ENCODE assay signal across 9 cellular contexts in the genomic region with DNA sequence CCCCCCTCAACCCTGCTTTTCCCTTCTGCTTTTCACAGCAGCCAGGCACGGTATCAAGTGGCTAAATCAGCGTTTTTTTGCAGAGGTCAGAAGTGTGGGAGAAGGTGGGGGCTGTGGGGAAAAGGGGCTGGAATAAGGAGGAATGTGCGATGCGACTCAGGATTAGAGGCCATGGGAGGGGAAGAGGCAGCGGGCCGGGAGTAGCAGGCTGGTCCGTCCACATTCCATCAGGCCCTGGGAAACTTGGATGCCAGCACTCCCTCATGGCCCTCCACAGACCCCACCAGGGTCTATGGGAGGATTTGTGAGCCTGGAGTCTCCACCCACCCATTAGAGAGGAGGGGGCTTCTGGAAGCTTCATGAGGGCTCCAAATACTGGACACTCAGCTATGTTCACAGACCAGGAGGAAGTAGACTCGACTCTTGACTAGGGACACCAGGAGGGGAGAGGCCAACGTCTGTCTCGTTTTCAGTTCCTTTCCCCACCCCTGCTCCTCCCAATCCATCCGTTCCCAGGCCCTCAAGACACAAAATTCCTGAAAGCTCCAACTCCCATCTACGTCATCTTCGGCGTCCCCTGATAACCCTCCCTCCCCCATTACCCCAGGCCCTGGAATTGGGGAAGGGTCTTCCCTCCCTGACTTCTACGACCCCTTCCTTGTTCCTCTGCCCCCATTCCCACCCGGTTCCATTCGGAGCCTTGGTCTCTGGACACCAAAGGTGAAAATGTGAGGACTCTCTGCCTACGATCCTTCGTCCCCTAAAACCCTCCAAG. TPM values are rescaled to one million over a fixed set of nuclear protein-coding genes. Genes with fewer than 3 reads are reported as not detected.
DNase-seq lines count a peak whose midpoint lies in the region; ATAC-seq and TF ChIP-seq lines count a peak whose summit lies in the region.
"Had no signal": no experiment of that assay in that cellular context is flagged by ENCODE, and none has a peak within 500 bp of the region (broad histone marks: within the 10 kb centered on the region; RNA-seq: fewer than 3 reads in every experiment).

No MANE protein-coding gene starts in this region.

- TF ChIP-seq CTCF in HEK293 (tag by site-specific recombination; IDR thresholded peaks at IDR 0.05), result no peak
- TF ChIP-seq CTCF in neural progenitor cell (IDR thresholded peaks at IDR 0.05), result no peak

- peaks cover 17% of the 10 kb centered on the region for H4K20me1 ChIP-seq in neural progenitor cell (ENCODE audit: low read depth)

- peaks cover 32% of the 10 kb centered on the region for H3F3A ChIP-seq in neural progenitor cell (ENCODE audit: low read depth)

- peaks cover 0 to 14% of the 10 kb centered on the region in 2 experiments for H3K9me3 ChIP-seq in CD4-positive, CD25-positive, alpha-beta regulatory T cell (ENCODE audit: control insufficient read depth in 2 of 2, low read length in 2 of 2)
- H3K9me3 ChIP-seq in HEK293 (ENCODE audit: control insufficient read depth, insufficient read depth, low read depth, low read length) (no peaks in the 10 kb centered on the region), neural progenitor cell (ENCODE audit: low read depth) (no peaks in the 10 kb centered on the region)

- POLR2A ChIA-PET in HEK293 (lab: Yijun Ruan, JAX), result interaction anchor here (1.3 to 1.5 kb wide), 2 partner anchors 25 to 51 kb away, joined by 3 to 7 read pairs; no protein-coding TSS in a partner anchor

- H3K4me2 ChIP-seq in neural progenitor cell, result peak overlapping the region; percentile 92

- peaks cover 5% of the 10 kb centered on the region for H3K36me3 Mint-ChIP-seq in CD4-positive, CD25-positive, alpha-beta regulatory T cell
- peaks cover 9% of the 10 kb centered on the region for H3K36me3 Mint-ChIP-seq in neural progenitor cell

- H3K27ac ChIP-seq in CD4-positive, CD25-positive, alpha-beta regulatory T cell (ENCODE audit: insufficient read depth, low read length, poor library complexity, severe bottlenecking), result peak overlapping the region; percentile 63
- H3K27ac ChIP-seq in HEK293 (ENCODE audit: extremely low read depth, low read depth, low read length) (no peak overlapping the region), cingulate gyrus (ENCODE audit: low read depth, low read length) (peak overlapping the region; percentile 99), neural progenitor cell (peak overlapping the region; percentile 94)

- H2AFZ ChIP-seq in neural progenitor cell (replicated peaks), result no peak overlapping the region

- H3K27me3 Mint-ChIP-seq in CD4-positive, CD25-positive, alpha-beta regulatory T cell, result peaks cover 28% of the 10 kb centered on the region
- peaks cover 29% of the 10 kb centered on the region for H3K27me3 Mint-ChIP-seq in neural progenitor cell (ENCODE audit: insufficient read depth, low read depth)

- H3K4me3 Mint-ChIP-seq in CD4-positive, CD25-positive, alpha-beta regulatory T cell, result peak overlapping the region; percentile 75 to 95 (median 82)
- H3K4me3 Mint-ChIP-seq in neural progenitor cell, result peak overlapping the region; percentile 92

- no peak for ATAC-seq in CD4-positive, CD25-positive, alpha-beta regulatory T cell (ENCODE audit: low read depth in 2 of 2)
- no peak for ATAC-seq in GM19463 (IDR thresholded peaks at IDR 0.05; ENCODE audit: unreplicated experiment)

- H3K9ac ChIP-seq in neural progenitor cell, result peak overlapping the region; percentile 59

- H3K9me3 Mint-ChIP-seq in CD4-positive, CD25-positive, alpha-beta regulatory T cell, result peaks cover 0 to 8% (median 4%) of the 10 kb centered on the region in 7 donors
- peaks cover 13% of the 10 kb centered on the region for H3K9me3 Mint-ChIP-seq in neural progenitor cell

- H3K27ac Mint-ChIP-seq in CD4-positive, CD25-positive, alpha-beta regulatory T cell, result no peak overlapping the region
- H3K27ac Mint-ChIP-seq in neural progenitor cell, result peak overlapping the region; percentile 92

- H3K4me1 Mint-ChIP-seq in CD4-positive, CD25-positive, alpha-beta regulatory T cell, result peaks cover 5 to 59% (median 33%) of the 10 kb centered on the region in 4 donors
- H3K4me1 Mint-ChIP-seq in neural progenitor cell, result peaks cover 44% of the 10 kb centered on the region

- no peaks in the 10 kb centered on the region for H3K27me3 ChIP-seq in CD4-positive, CD25-positive, alpha-beta regulatory T cell (ENCODE audit: control insufficient read depth, insufficient read depth, low read length)
- H3K27me3 ChIP-seq in neural progenitor cell, result peaks cover 12% of the 10 kb centered on the region

- H3K79me2 ChIP-seq in neural progenitor cell (ENCODE audit: low read depth), result peaks cover 16% of the 10 kb centered on the region

- no peaks in the 10 kb centered on the region for H3K36me3 ChIP-seq in CD4-positive, CD25-positive, alpha-beta regulatory T cell (ENCODE audit: control insufficient read depth, insufficient read depth, low read length)
- H3K36me3 ChIP-seq in HEK293 (ENCODE audit: control insufficient read depth in 2 of 2, insufficient read depth in 1 of 2, low read length in 2 of 2), result no peaks in the 10 kb centered on the region
- no peaks in the 10 kb centered on the region for H3K36me3 ChIP-seq in neural progenitor cell

- no peak for DNase-seq in CD4-positive, CD25-positive, alpha-beta regulatory T cell
- DNase-seq in neural progenitor cell (ENCODE audit: low spot score) (peak; percentile 77), A172 (ENCODE audit: low spot score) (no peak), GM19238 (ENCODE audit: insufficient read length, low spot score) (no peak), GDM1 (lab: John Stamatoyannopoulos, UW) (no peak)
- DNase-seq: kidney glomerular epithelial cell had no signal

- H3K4me1 ChIP-seq in CD4-positive, CD25-positive, alpha-beta regulatory T cell (ENCODE audit: control insufficient read depth, insufficient read depth, low read length, poor library complexity, severe bottlenecking), result peaks cover 56% of the 10 kb centered on the region
- H3K4me1 ChIP-seq in HEK293 (ENCODE audit: control insufficient read depth, insufficient read depth, low read length) (peaks cover 16% of the 10 kb centered on the region), neural progenitor cell (peaks cover 10% of the 10 kb centered on the region)

- peak overlapping the region; percentile 47 for H3K4me3 ChIP-seq in CD4-positive, CD25-positive, alpha-beta regulatory T cell (ENCODE audit: low read depth, low read length)
- H3K4me3 ChIP-seq in HEK293 (ENCODE audit: low read depth, low read length), result no peak overlapping the region; the same call in 1 of the 2 replicates
- H3K4me3 ChIP-seq in neural progenitor cell, result peak overlapping the region; percentile 62

- CTCF ChIA-PET in HEK293 (lab: Yijun Ruan, JAX), result interaction anchor here (0.5 kb wide), 1 partner anchor 64 kb away, joined by 4 read pairs; no protein-coding TSS in a partner anchor

TF ChIP-seq in HEK293, 187 proteins besides CTCF, POLR2A, EP300 and RAD21:
- TF ChIP-seq ZNF366 (tag by site-specific recombination; conservative IDR thresholded peaks at IDR 0.05) (no peak), ZFHX2 (tag by site-specific recombination; conservative IDR thresholded peaks at IDR 0.05) (peak; percentile 52), EGR2 (tag by site-specific recombination; IDR thresholded peaks at IDR 0.05; ENCODE audit: low read depth) (peak; percentile 61), ZNF473 (tag by site-specific recombination; IDR thresholded peaks at IDR 0.05) (no peak), GLIS2 (tag by site-specific recombination; IDR thresholded peaks at IDR 0.05) (0 out of 2 replicates have a peak, but pooled peaks have one; percentile 11), IKZF3 (tag by site-specific recombination; IDR thresholded peaks at IDR 0.05) (peak; percentile 42; the same call in 1 of the 2 replicates)

RNA-seq across cellular contexts. Expression of gene KCNC3, which starts 3.3 kb away (rescaled TPM):
- total RNA-seq in CD4-positive, CD25-positive, alpha-beta regulatory T cell, result 1.4 TPM
- not detected for polyA plus RNA-seq in CD4-positive, CD25-positive, alpha-beta regulatory T cell
- 0.41 and 1.2 TPM in 2 replicates for total RNA-seq in neural progenitor cell (ENCODE audit: low replicate concordance)
- total RNA-seq in A172 (2014; rRNA removed; shearing (Covaris generic)), result 0.22 TPM in 1 of 2 replicates, not detected in the other

RNA-seq across cellular contexts. Expression of gene NAPSA, which starts 33.0 kb away (rescaled TPM):
- total RNA-seq in CD4-positive, CD25-positive, alpha-beta regulatory T cell, result 0.67 TPM
- 1 to 10 TPM; 1.2 to 2.2 (median 1.5) TPM for polyA plus RNA-seq in CD4-positive, CD25-positive, alpha-beta regulatory T cell
- 0.11 and 2.3 TPM in 2 replicates for total RNA-seq in neural progenitor cell (ENCODE audit: low replicate concordance)
- total RNA-seq in A172 (2014; rRNA removed; shearing (Covaris generic)), result 0.07 and 0.16 TPM in 2 replicates

RNA-seq across cellular contexts. Expression of gene NR1H2, which starts 43.8 kb away (rescaled TPM):
- total RNA-seq in CD4-positive, CD25-positive, alpha-beta regulatory T cell, result 213 TPM
- polyA plus RNA-seq in CD4-positive, CD25-positive, alpha-beta regulatory T cell, result 10 to 100 TPM; 60.3 to 75.0 (median 70.3) TPM
- 25.4 and 47.2 TPM in 2 replicates for total RNA-seq in neural progenitor cell (ENCODE audit: low replicate concordance)
- total RNA-seq in A172 (2014; rRNA removed; shearing (Covaris generic)), result 96.8 and 97.3 TPM in 2 replicates

RNA-seq across cellular contexts. Expression of gene POLD1, which starts 51.7 kb away (rescaled TPM):
- 28.1 TPM for total RNA-seq in CD4-positive, CD25-positive, alpha-beta regulatory T cell
- polyA plus RNA-seq in CD4-positive, CD25-positive, alpha-beta regulatory T cell, result 10 to 100 TPM; 19.3 to 23.5 (median 21.3) TPM
- 36.7 and 123 TPM in 2 replicates for total RNA-seq in neural progenitor cell (ENCODE audit: low replicate concordance)
- total RNA-seq in A172 (2014; rRNA removed; shearing (Covaris generic)), result 57.5 and 79.9 TPM in 2 replicates
